In the genomic region with DNA sequence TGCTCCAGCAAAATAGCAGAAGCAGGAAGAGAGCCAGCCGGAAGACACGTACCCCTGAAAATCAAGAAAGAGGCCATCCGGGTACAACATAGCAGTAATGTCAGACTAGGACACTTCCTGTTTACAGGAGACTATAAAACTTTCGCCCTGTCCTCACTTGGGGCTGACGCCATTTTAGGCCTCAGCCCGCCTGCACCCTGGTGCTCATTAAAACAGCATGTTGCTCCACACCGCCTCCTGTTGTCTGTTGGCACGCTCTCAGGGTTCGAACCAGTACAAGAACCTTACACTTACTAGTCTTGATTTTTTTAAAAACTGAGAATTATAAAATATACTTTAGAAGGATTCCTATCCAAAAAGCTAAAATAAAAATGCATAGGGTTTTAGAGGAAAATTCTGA, we compare ENCODE assay signal across 1 cellular context.
TF ChIP-seq lines count a peak whose summit lies in the region.

No MANE protein-coding gene starts in this region.

TF ChIP-seq in HEK293T, 16 proteins besides CTCF, POLR2A, EP300 and RAD21:
- TF ChIP-seq FOXK2 (IDR thresholded peaks at IDR 0.05) (no peak), ELF4 (IDR thresholded peaks at IDR 0.05) (no peak), L3MBTL2 (conservative IDR thresholded peaks at IDR 0.05) (no peak)
